17 cellular contexts compared by ENCODE assay signal in genomic region chr17:64634217-64634616, GRCh38. TPM values are rescaled to one million over a fixed set of nuclear protein-coding genes. Genes with fewer than 3 reads are reported as not detected.
A peak's percentile ranks its signal among the peaks of the same experiment; 100 is the strongest.
DNase-seq lines count a peak whose midpoint lies in the region; ATAC-seq lines count a peak whose summit lies in the region.
"Had no signal": no experiment of that assay in that cellular context is flagged by ENCODE, and none has a peak within 500 bp of the region (broad histone marks: within the 10 kb centered on the region; RNA-seq: fewer than 3 reads in every experiment).

No MANE protein-coding gene starts in this region.

- H3K23ac ChIP-seq in trophoblast cell (ENCODE audit: low read length) (no peak overlapping the region), mesendoderm (ENCODE audit: low read length) (no peak overlapping the region)

- no peak overlapping the region for H3K18ac ChIP-seq in trophoblast cell (ENCODE audit: low read length)
- H3K18ac ChIP-seq in mesendoderm (ENCODE audit: low read length): no peak overlapping the region

- no peak overlapping the region for H3K9ac ChIP-seq in trophoblast cell (ENCODE audit: low read length)
- no peak overlapping the region for H3K9ac ChIP-seq in mesendoderm (ENCODE audit: low read length)

- H4K12ac ChIP-seq in trophoblast cell (ENCODE audit: low read depth, low read length): no peak overlapping the region

- ATAC-seq in activated naive CD8-positive, alpha-beta T cell treated with anti-CD3 and anti-CD28 coated beads, Interleukin-2, amount 10 ng/mL, durations not matched to agents 7 days and 5 days (ENCODE audit: low read depth): peak; percentile 73
- no peak for ATAC-seq in GM21390 (IDR thresholded peaks at IDR 0.05; ENCODE audit: unreplicated experiment)
- ATAC-seq: right cardiac atrium had no signal

- H3K9me3 Mint-ChIP-seq in activated CD4-positive, alpha-beta memory T cell treated with anti-CD3 and anti-CD28 coated beads for 36 hours: no peaks in the 10 kb centered on the region
- no peaks in the 10 kb centered on the region for H3K9me3 Mint-ChIP-seq in activated CD4-positive, alpha-beta memory T cell treated with anti-CD3 and anti-CD28 coated beads, Interleukin-2, amount 10 ng/mL, durations not matched to agents 7 days and 5 days
- no peaks in the 10 kb centered on the region for H3K9me3 Mint-ChIP-seq in activated naive CD8-positive, alpha-beta T cell treated with anti-CD3 and anti-CD28 coated beads, Interleukin-2, amount 10 ng/mL, durations not matched to agents 7 days and 5 days
- H3K9me3 Mint-ChIP-seq: CD4-positive, CD25-positive, alpha-beta regulatory T cell had no signal

- H3K79me2 ChIP-seq in trophoblast cell (ENCODE audit: control insufficient read depth, insufficient read depth, low read length, poor library complexity): peaks cover 3% of the 10 kb centered on the region
- peaks cover 13% of the 10 kb centered on the region for H3K79me2 ChIP-seq in mesendoderm (ENCODE audit: control insufficient read depth, insufficient read depth, low read length)

- no peak overlapping the region for H2BK5ac ChIP-seq in trophoblast cell (ENCODE audit: low read depth, low read length, poor library complexity)
- no peak overlapping the region for H2BK5ac ChIP-seq in mesendoderm (ENCODE audit: low read length)

- H4K5ac ChIP-seq in mesendoderm (ENCODE audit: low read length): no peak overlapping the region

- H3K4me1 Mint-ChIP-seq in activated CD4-positive, alpha-beta memory T cell treated with anti-CD3 and anti-CD28 coated beads for 36 hours (ENCODE audit: low read depth): peaks cover 54% of the 10 kb centered on the region
- peaks cover 34% of the 10 kb centered on the region for H3K4me1 Mint-ChIP-seq in activated CD4-positive, alpha-beta memory T cell treated with anti-CD3 and anti-CD28 coated beads, Interleukin-2, amount 10 ng/mL, durations not matched to agents 7 days and 5 days
- peaks cover 27% of the 10 kb centered on the region for H3K4me1 Mint-ChIP-seq in activated naive CD8-positive, alpha-beta T cell treated with anti-CD3 and anti-CD28 coated beads, Interleukin-2, amount 10 ng/mL, durations not matched to agents 7 days and 5 days

- H3K56ac ChIP-seq in mesendoderm (ENCODE audit: low read length): no peak overlapping the region

- CTCF ChIA-PET in activated CD4-positive, alpha-beta memory T cell treated with anti-CD3 and anti-CD28 coated beads for 36 hours (lab: Charles Lee): interaction anchor here (0.7 to 3.5 kb wide), 5 partner anchors 16 to 399 kb away, joined by 3 to 18 read pairs (median 4); no protein-coding TSS in a partner anchor
- CTCF ChIA-PET in activated CD4-positive, alpha-beta memory T cell treated with anti-CD3 and anti-CD28 coated beads, Interleukin-2, amount 10 ng/mL, durations not matched to agents 7 days and 5 days (lab: Charles Lee): interaction anchor here (0.9 to 1.4 kb wide), 2 partner anchors 15 to 127 kb away, joined by 3 read pairs; partner anchors contain the start of gene CEP95

- H3K4me3 ChIP-seq in Jurkat, Clone E6-1 (ENCODE audit: low read length): no peak overlapping the region
- H3K4me3 ChIP-seq in trophoblast cell (ENCODE audit: low read depth, low read length) (no peak overlapping the region), mesendoderm (ENCODE audit: low read length) (no peak overlapping the region)
- H3K4me3 ChIP-seq: uterus had no signal

- no CpG with 5 or more reads among the region's 1 CpG for WGBS in trophoblast cell (ENCODE audit: extremely low coverage, insufficient coverage, insufficient read length)
- no CpG with 5 or more reads among the region's 1 CpG for WGBS in mesendoderm (ENCODE audit: extremely low coverage, insufficient coverage, low lambda C conversion rate)

- no peaks in the 10 kb centered on the region for H3K27me3 Mint-ChIP-seq in activated CD4-positive, alpha-beta memory T cell treated with anti-CD3 and anti-CD28 coated beads for 36 hours
- H3K27me3 Mint-ChIP-seq in activated CD4-positive, alpha-beta memory T cell treated with anti-CD3 and anti-CD28 coated beads, Interleukin-2, amount 10 ng/mL, durations not matched to agents 7 days and 5 days: no peaks in the 10 kb centered on the region
- H3K27me3 Mint-ChIP-seq in activated naive CD8-positive, alpha-beta T cell treated with anti-CD3 and anti-CD28 coated beads, Interleukin-2, amount 10 ng/mL, durations not matched to agents 7 days and 5 days: no peaks in the 10 kb centered on the region
- H3K27me3 Mint-ChIP-seq: CD4-positive, CD25-positive, alpha-beta regulatory T cell had no signal

- H3K4me2 ChIP-seq in trophoblast cell (ENCODE audit: low read length) (no peak overlapping the region), mesendoderm (ENCODE audit: low read length) (no peak overlapping the region)

- H3K36me3 ChIP-seq in trophoblast cell (ENCODE audit: control insufficient read depth in 1 of 2, insufficient read depth in 2 of 2, low read length in 2 of 2) (peaks cover 3 to 5% of the 10 kb centered on the region in 2 experiments), mesendoderm (ENCODE audit: control insufficient read depth, insufficient read depth, low read length) (no peaks in the 10 kb centered on the region)
- H3K36me3 ChIP-seq: neutrophil, uterus had no signal

- H3K27me3 ChIP-seq in trophoblast cell (ENCODE audit: insufficient read depth, low read length): no peaks in the 10 kb centered on the region
- no peaks in the 10 kb centered on the region for H3K27me3 ChIP-seq in mesendoderm (ENCODE audit: insufficient read depth, low read length, poor library complexity)
- H3K27me3 ChIP-seq: neutrophil, uterus had no signal

- H3K27ac Mint-ChIP-seq in activated CD4-positive, alpha-beta memory T cell treated with anti-CD3 and anti-CD28 coated beads for 36 hours: peak overlapping the region; percentile 68
- H3K27ac Mint-ChIP-seq in activated CD4-positive, alpha-beta memory T cell treated with anti-CD3 and anti-CD28 coated beads, Interleukin-2, amount 10 ng/mL, durations not matched to agents 7 days and 5 days: no peak overlapping the region
- H3K27ac Mint-ChIP-seq in activated naive CD8-positive, alpha-beta T cell treated with anti-CD3 and anti-CD28 coated beads, Interleukin-2, amount 10 ng/mL, durations not matched to agents 7 days and 5 days: peak overlapping the region; percentile 11

- H2AK5ac ChIP-seq in trophoblast cell (ENCODE audit: low read length): no peak overlapping the region
- no peak overlapping the region for H2AK5ac ChIP-seq in mesendoderm (ENCODE audit: low read length)

- intact Hi-C loops in activated CD4-positive, alpha-beta memory T cell treated with anti-CD3 and anti-CD28 coated beads for 36 hours (cut with micrococcal nuclease): loop anchor here (2.0 kb wide), 1 partner anchor 19 kb away; no protein-coding TSS in a partner anchor

- H2BK120ac ChIP-seq in trophoblast cell (ENCODE audit: insufficient read depth, low read length, poor library complexity) (no peak overlapping the region), mesendoderm (ENCODE audit: low read depth, low read length) (no peak overlapping the region)

- H3K4ac ChIP-seq in trophoblast cell (ENCODE audit: low read depth, low read length): peak overlapping the region; percentile 62
- H3K4ac ChIP-seq in mesendoderm (ENCODE audit: low read depth, low read length): no peak overlapping the region

- DNase-seq in activated CD4-positive, alpha-beta memory T cell treated with anti-CD3 and anti-CD28 coated beads for 36 hours: no peak
- DNase-seq in activated CD4-positive, alpha-beta memory T cell treated with anti-CD3 and anti-CD28 coated beads, Interleukin-2, amount 10 ng/mL, durations not matched to agents 7 days and 5 days: no peak
- DNase-seq in Jurkat, Clone E6-1 (ENCODE audit: low read depth, low spot score): peak; percentile 24
- DNase-seq in activated naive CD8-positive, alpha-beta T cell treated with anti-CD3 and anti-CD28 coated beads, Interleukin-2, amount 10 ng/mL, durations not matched to agents 7 days and 5 days: no peak
- DNase-seq in trophoblast cell (no peak), mesendoderm (no peak), pons (ENCODE audit: low spot score) (no peak)
- DNase-seq: activated CD4-positive, CD25-positive, alpha-beta regulatory T cell; aorta; DMS79; NCI-H187; right cardiac atrium; SIG-M5; uterus had no signal

- H3K14ac ChIP-seq in trophoblast cell (ENCODE audit: low read length): no peak overlapping the region

- H3K4me3 Mint-ChIP-seq in activated CD4-positive, alpha-beta memory T cell treated with anti-CD3 and anti-CD28 coated beads for 36 hours: no peak overlapping the region
- no peak overlapping the region for H3K4me3 Mint-ChIP-seq in activated CD4-positive, alpha-beta memory T cell treated with anti-CD3 and anti-CD28 coated beads, Interleukin-2, amount 10 ng/mL, durations not matched to agents 7 days and 5 days
- H3K4me3 Mint-ChIP-seq in activated naive CD8-positive, alpha-beta T cell treated with anti-CD3 and anti-CD28 coated beads, Interleukin-2, amount 10 ng/mL, durations not matched to agents 7 days and 5 days: no peak overlapping the region
- H3K4me3 Mint-ChIP-seq: CD4-positive, CD25-positive, alpha-beta regulatory T cell had no signal

- H3K79me1 ChIP-seq in trophoblast cell (ENCODE audit: low read length): no peaks in the 10 kb centered on the region
- peaks cover 7% of the 10 kb centered on the region for H3K79me1 ChIP-seq in mesendoderm (ENCODE audit: low read length)

- no peaks in the 10 kb centered on the region for H3K36me3 Mint-ChIP-seq in activated CD4-positive, alpha-beta memory T cell treated with anti-CD3 and anti-CD28 coated beads for 36 hours
- H3K36me3 Mint-ChIP-seq in activated CD4-positive, alpha-beta memory T cell treated with anti-CD3 and anti-CD28 coated beads, Interleukin-2, amount 10 ng/mL, durations not matched to agents 7 days and 5 days (ENCODE audit: low read depth): peaks cover 5% of the 10 kb centered on the region
- H3K36me3 Mint-ChIP-seq in activated naive CD8-positive, alpha-beta T cell treated with anti-CD3 and anti-CD28 coated beads, Interleukin-2, amount 10 ng/mL, durations not matched to agents 7 days and 5 days: peaks cover 22% of the 10 kb centered on the region

- POLR2A ChIA-PET in activated CD4-positive, alpha-beta memory T cell treated with anti-CD3 and anti-CD28 coated beads for 36 hours (lab: Charles Lee): interaction anchor here (0.9 to 1.8 kb wide), 4 partner anchors 15 to 129 kb away, joined by 3 to 5 read pairs (median 4); no protein-coding TSS in a partner anchor
- POLR2A ChIA-PET in activated CD4-positive, alpha-beta memory T cell treated with anti-CD3 and anti-CD28 coated beads, Interleukin-2, amount 10 ng/mL, durations not matched to agents 7 days and 5 days (lab: Charles Lee): interaction anchor here (1.0 to 1.5 kb wide), 4 partner anchors 35 to 138 kb away, joined by 3 to 6 read pairs (median 4); partner anchors contain the start of genes CEP95 and POLG2
- POLR2A ChIA-PET in activated naive CD8-positive, alpha-beta T cell treated with anti-CD3 and anti-CD28 coated beads, Interleukin-2, amount 10 ng/mL, durations not matched to agents 7 days and 5 days (lab: Charles Lee): interaction anchor here (0.6 to 1.5 kb wide), 2 partner anchors 27 to 186 kb away, joined by 3 to 5 read pairs; no protein-coding TSS in a partner anchor

- H2BK15ac ChIP-seq in mesendoderm (replicated peaks; ENCODE audit: low read depth): no peak overlapping the region

- no peaks in the 10 kb centered on the region for H3K9me3 ChIP-seq in trophoblast cell (ENCODE audit: insufficient read depth, low read depth, low read length)
- H3K9me3 ChIP-seq: neutrophil, uterus had no signal

- H4K8ac ChIP-seq in trophoblast cell (ENCODE audit: low read depth, low read length): no peak overlapping the region
- no peak overlapping the region for H4K8ac ChIP-seq in mesendoderm (ENCODE audit: low read depth, low read length)

- no peak overlapping the region for H2BK12ac ChIP-seq in trophoblast cell (ENCODE audit: low read length)

- peaks cover 2% of the 10 kb centered on the region in 2 experiments for H3K4me1 ChIP-seq in trophoblast cell (ENCODE audit: control insufficient read depth in 1 of 2, insufficient read depth in 2 of 2, low read length in 2 of 2)
- no peaks in the 10 kb centered on the region for H3K4me1 ChIP-seq in mesendoderm (ENCODE audit: control insufficient read depth, low read depth, low read length)
- H3K4me1 ChIP-seq: uterus had no signal

- H3K27ac ChIP-seq in trophoblast cell (ENCODE audit: low read depth, low read length) (no peak overlapping the region), mesendoderm (ENCODE audit: low read depth, low read length) (no peak overlapping the region)
- H3K27ac ChIP-seq: neutrophil, uterus had no signal

- no peak overlapping the region for H4K91ac ChIP-seq in trophoblast cell (ENCODE audit: low read depth, low read length)

- H2AFZ ChIP-seq in trophoblast cell (ENCODE audit: insufficient read depth, low read length, poor library complexity): no peak overlapping the region

RNA-seq across cellular contexts. Expression of gene SMURF2, which starts 27.9 kb away (rescaled TPM):
- total RNA-seq in activated CD4-positive, alpha-beta memory T cell treated with anti-CD3 and anti-CD28 coated beads for 36 hours: 10 to 100 TPM; 11.5 to 12.1 TPM
- total RNA-seq in activated CD4-positive, alpha-beta memory T cell treated with anti-CD3 and anti-CD28 coated beads, Interleukin-2, amount 10 ng/mL, durations not matched to agents 7 days and 5 days: 10 to 100 TPM; 14.6 to 14.8 TPM
- polyA plus RNA-seq in Jurkat, Clone E6-1 (2012; ENCODE audit: insufficient read depth, insufficient read length): 8.7 TPM
- 10 to 100 TPM; 24.9 to 27.0 TPM for total RNA-seq in activated naive CD8-positive, alpha-beta T cell treated with anti-CD3 and anti-CD28 coated beads, Interleukin-2, amount 10 ng/mL, durations not matched to agents 7 days and 5 days
- polyA plus RNA-seq in trophoblast cell (2013): 44.7 TPM in 2 replicates
- polyA plus RNA-seq in mesendoderm (2013, experiment 1 of 2): 23.1 TPM
- 23.3 TPM for polyA plus RNA-seq in mesendoderm (2013, experiment 2 of 2)
